Comparison of ENCODE assay signal across 29 cellular contexts in genomic region chr3:70728311-70728710, GRCh38.
DNase-seq lines count a peak whose midpoint lies in the region; ATAC-seq and TF ChIP-seq lines count a peak whose summit lies in the region.
"Had no signal": no experiment of that assay in that cellular context is flagged by ENCODE, and none has a peak within 500 bp of the region (broad histone marks: within the 10 kb centered on the region; RNA-seq: fewer than 3 reads in every experiment).

No MANE protein-coding gene starts in this region.

- H3K27ac ChIP-seq in HEK293 (ENCODE audit: extremely low read depth, low read depth, low read length) = no peak overlapping the region

- H3K4me3 ChIP-seq in AG10803 (ENCODE audit: low read length) = no peak overlapping the region
- no peak overlapping the region for H3K4me3 ChIP-seq in HEK293 (ENCODE audit: low read depth, low read length)
- H3K4me3 ChIP-seq in astrocyte of the spinal cord (ENCODE audit: low read depth, low read length) = no peak overlapping the region
- no peak overlapping the region for H3K4me3 ChIP-seq in foreskin fibroblast (ENCODE audit: low read depth in 1 of 2, low read length in 2 of 2)

- in situ Hi-C loops in astrocyte of the spinal cord (cut with HindIII; ENCODE audit: low sequenced_read_pairs) = no loop called here

- CTCF ChIA-PET in HEK293 (lab: Yijun Ruan, JAX) = no interaction called here

- TF ChIP-seq CTCF in AG10803 (conservative IDR thresholded peaks at IDR 0.05; ENCODE audit: low read length) (no peak), HEK293 (tag by site-specific recombination; IDR thresholded peaks at IDR 0.05) (no peak), astrocyte of the spinal cord (IDR thresholded peaks at IDR 0.05; ENCODE audit: low read depth, low read length) (no peak), foreskin fibroblast (IDR thresholded peaks at IDR 0.05; ENCODE audit: low read depth, low read length) (no peak)

- H3K36me3 ChIP-seq in HEK293 (ENCODE audit: control insufficient read depth in 2 of 2, insufficient read depth in 1 of 2, low read length in 2 of 2) = no peaks in the 10 kb centered on the region

- POLR2A ChIA-PET in HEK293 (lab: Yijun Ruan, JAX) = no interaction called here

- H3K9me3 ChIP-seq in HEK293 (ENCODE audit: control insufficient read depth, insufficient read depth, low read depth, low read length) = no peaks in the 10 kb centered on the region
- H3K9me3 ChIP-seq: Caco-2, SK-N-SH had no signal

- no peaks in the 10 kb centered on the region for H3K4me1 ChIP-seq in HEK293 (ENCODE audit: control insufficient read depth, insufficient read depth, low read length)
- H3K4me1 ChIP-seq: Caco-2 had no signal

- ATAC-seq in GM18909 (IDR thresholded peaks at IDR 0.05; ENCODE audit: poor library complexity, unreplicated experiment) = no peak
- ATAC-seq: activated CD8-positive, alpha-beta memory T cell treated with anti-CD3 and anti-CD28 coated beads, Interleukin-2, amount 10 ng/mL, durations not matched to agents 7 days and 5 days; esophagus mucosa; stimulated activated memory B cell treated with anti-CD40 and anti-IgM and Interleukin-4, amounts not matched to agents 10 μg/mL and 1 μg/mL and 100 μg/mL, for 72 hours had no signal

- DNase-seq in AG10803 (ENCODE audit: low read depth) (peak; percentile 31), astrocyte of the spinal cord (ENCODE audit: low read depth, low spot score) (peak; percentile 54), foreskin fibroblast (peak; percentile 46 to 63), ureter (ENCODE audit: low spot score) (no peak)
- no peak for DNase-seq in stimulated activated CD4-positive, alpha-beta T cell treated with anti-CD3 and anti-CD28 coated beads, Interleukin-2, amount 100 ng/mL, for 24 hours
- no peak for DNase-seq in activated CD8-positive, alpha-beta memory T cell treated with anti-CD3 and anti-CD28 coated beads, Interleukin-2, amount 50 U/mL, for 48 hours
- DNase-seq: 8988T; activated CD4-positive, CD25-positive, alpha-beta regulatory T cell; activated CD8-positive, alpha-beta memory T cell treated with anti-CD3 and anti-CD28 coated beads, Interleukin-2, amount 10 ng/mL, durations not matched to agents 7 days and 5 days; activated gamma-delta T cell treated with Interleukin-2 at 50 U/mL for 16 hours; activated T-cell treated with anti-CD3 and anti-CD28 coated beads, Interleukin-2, amount 50 U/mL, for 48 hours; Caco-2; central memory CD4-positive, alpha-beta T cell; DMS79 treated with DMSO at 0.1 percent for 48 hours; H9; immature natural killer cell; mammary epithelial cell; NCI-H1092 treated with DMSO at 0.1 percent for 48 hours; NCI-H187; NCI-H524; nephron progenitor cell; OCI-M1; SK-N-SH; stimulated activated CD4-positive, alpha-beta T cell treated with anti-CD3 and anti-CD28 coated beads, Interleukin-15, amount 100 ng/mL, for 24 hours; substantia nigra had no signal

TF ChIP-seq in HEK293, 187 proteins besides CTCF, POLR2A, EP300 and RAD21:
- TF ChIP-seq ZBTB17 (tag by site-specific recombination; IDR thresholded peaks at IDR 0.05) (no peak), ZNF558 (tag by site-specific recombination; IDR thresholded peaks at IDR 0.05) (no peak), SP7 (tag by site-specific recombination; IDR thresholded peaks at IDR 0.05) (no peak), ZNF155 (tag by site-specific recombination; IDR thresholded peaks at IDR 0.05) (no peak), TCF7L2 (IDR thresholded peaks at IDR 0.05; ENCODE audit: borderline replicate concordance, low read depth, low read length) (peak; percentile 47; the same call in 1 of the 2 replicates)

Comparison
In these comparisons a context has a peak if more than half of its experiments do, and no peak if none do; other contexts are left out.
1. DNase-seq: peak in AG10803 (single experiment), astrocyte of the spinal cord (single experiment) and foreskin fibroblast (2 of 2); none in stimulated activated CD4-positive, alpha-beta T cell treated with anti-CD3 and anti-CD28 coated beads, Interleukin-2, amount 100 ng/mL, for 24 hours (0 of 2), activated CD8-positive, alpha-beta memory T cell treated with anti-CD3 and anti-CD28 coated beads, Interleukin-2, amount 50 U/mL, for 48 hours (single experiment) and ureter (single experiment).